ENCODE assay signal across 2 cellular contexts in genomic region chr5:107352576-107352975, GRCh38.
TF ChIP-seq lines count a peak whose summit lies in the region.

No MANE protein-coding gene starts in this region.

TF ChIP-seq in SK-N-SH, 30 proteins besides CTCF, POLR2A, EP300 and RAD21 (continued from another document):
- TF ChIP-seq REST (IDR thresholded peaks at IDR 0.05; ENCODE audit: low read depth, low read length), result no peak
- TF ChIP-seq PBX3 (IDR thresholded peaks at IDR 0.05), result no peak
- no peak for TF ChIP-seq ELF1 (IDR thresholded peaks at IDR 0.05)
- TF ChIP-seq FOXJ3 (CRISPR knock-in tag; IDR thresholded peaks at IDR 0.05), result no peak
- no peak for TF ChIP-seq RCOR1 (IDR thresholded peaks at IDR 0.05; ENCODE audit: low read length)
- no peak for TF ChIP-seq USF2 (IDR thresholded peaks at IDR 0.05; ENCODE audit: borderline replicate concordance, low read depth, low read length)
- no peak for TF ChIP-seq YY1 (IDR thresholded peaks at IDR 0.05; ENCODE audit: low read depth)
- TF ChIP-seq MAX (IDR thresholded peaks at IDR 0.05; ENCODE audit: low read depth), result no peak
- TF ChIP-seq FOXM1 (IDR thresholded peaks at IDR 0.05; ENCODE audit: low read depth), result no peak
- TF ChIP-seq GATA2 (CRISPR knock-in tag; IDR thresholded peaks at IDR 0.05), result no peak
- TF ChIP-seq RFX5 (IDR thresholded peaks at IDR 0.05; ENCODE audit: low read length), result no peak
- no peak for TF ChIP-seq SMC3 (IDR thresholded peaks at IDR 0.05; ENCODE audit: low read depth, low read length)
- no peak for TF ChIP-seq IRF3 (IDR thresholded peaks at IDR 0.05; ENCODE audit: low read depth, low read length)

TF ChIP-seq in SK-N-SH treated with all-trans-retinoic acid at 6 μM for 48 hours, 23 proteins besides CTCF, POLR2A, EP300 and RAD21 (continued from another document):
- no peak for TF ChIP-seq ZNF565 (CRISPR knock-in tag; conservative IDR thresholded peaks at IDR 0.05; ENCODE audit: low read depth)
- no peak for TF ChIP-seq RARB (CRISPR knock-in tag; IDR thresholded peaks at IDR 0.05)
- TF ChIP-seq TCF4 (CRISPR knock-in tag; IDR thresholded peaks at IDR 0.05; ENCODE audit: borderline replicate concordance), result no peak
- no peak for TF ChIP-seq CSRNP3 (CRISPR knock-in tag; IDR thresholded peaks at IDR 0.05)
- no peak for TF ChIP-seq ZFP3 (CRISPR knock-in tag; IDR thresholded peaks at IDR 0.05)
- no peak for TF ChIP-seq POU6F1 (CRISPR knock-in tag; IDR thresholded peaks at IDR 0.05; ENCODE audit: borderline replicate concordance, low read depth)
- TF ChIP-seq ZC3H10 (CRISPR knock-in tag; IDR thresholded peaks at IDR 0.05), result no peak
- no peak for TF ChIP-seq ZNF70 (CRISPR knock-in tag; IDR thresholded peaks at IDR 0.05)
- TF ChIP-seq BACH2 (CRISPR knock-in tag; IDR thresholded peaks at IDR 0.05; ENCODE audit: borderline replicate concordance), result no peak
